8 cellular contexts compared by ENCODE assay signal in genomic region chr1:226100436-226101347, GRCh38. TPM values are rescaled to one million over a fixed set of nuclear protein-coding genes. Genes with fewer than 3 reads are reported as not detected.
DNase-seq lines count a peak whose midpoint lies in the region; ATAC-seq, FAIRE-seq and TF ChIP-seq lines count a peak whose summit lies in the region.

No MANE protein-coding gene starts in this region.

- peaks cover 35% of the 10 kb centered on the region for H3K27me3 Mint-ChIP-seq in neural crest cell (ENCODE audit: low read depth)

- H3K36me3 Mint-ChIP-seq in neural crest cell (ENCODE audit: low read depth), result no peaks in the 10 kb centered on the region

- peaks cover 25% of the 10 kb centered on the region for H3K4me1 Mint-ChIP-seq in neural crest cell

- H3K27ac Mint-ChIP-seq in neural crest cell (ENCODE audit: unreplicated experiment), result peak overlapping the region; percentile 94

- no peak for ATAC-seq in GM21737 (IDR thresholded peaks at IDR 0.05; ENCODE audit: unreplicated experiment)
- ATAC-seq in GM19455 (IDR thresholded peaks at IDR 0.05; ENCODE audit: unreplicated experiment), result no peak

- no peak overlapping the region for H3K4me3 ChIP-seq in fibroblast of mammary gland (ENCODE audit: control insufficient read depth, low read depth, low read length)

- peak overlapping the region; percentile 86 for H3K4me3 Mint-ChIP-seq in neural crest cell

- TF ChIP-seq CTCF in fibroblast of mammary gland (conservative IDR thresholded peaks at IDR 0.05; ENCODE audit: control insufficient read depth, insufficient read depth, low read depth, low read length) (no peak), neural crest cell (conservative IDR thresholded peaks at IDR 0.05) (no peak)

- H3K9me3 Mint-ChIP-seq in neural crest cell, result no peaks in the 10 kb centered on the region

- DNase-seq in DMS114 treated with DMSO at 0.1 percent for 48 hours (lab: John Stamatoyannopoulos, UW; ENCODE audit: unreplicated experiment) (peak; percentile 33), HTR-8/SVneo (ENCODE audit: insufficient read length, low spot score) (peak; percentile 51), fibroblast of mammary gland (ENCODE audit: low read depth) (peak; percentile 57), neural crest cell (ENCODE audit: low read depth, low spot score) (no peak), NCI-H1436 treated with DMSO at 0.1 percent for 48 hours (lab: John Stamatoyannopoulos, UW) (no peak)
- DNase-seq in activated T-cell treated with anti-CD3 and anti-CD28 coated beads, Interleukin-2, amount 50 U/mL, for 1 hour, result peak; percentile 49

- FAIRE-seq in HTR-8/SVneo (lab: Jason Lieb, UNC), result no peak

RNA-seq across cellular contexts. Expression of gene H3-3A, which starts 38.2 kb away (rescaled TPM):
- total RNA-seq in neural crest cell, result 991 and 1,004 TPM in 2 replicates

Comparison
In these comparisons a context has a peak if more than half of its experiments do, and no peak if none do; other contexts are left out.
1. DNase-seq: peak in DMS114 treated with DMSO at 0.1 percent for 48 hours (single experiment), HTR-8/SVneo (single experiment), activated T-cell treated with anti-CD3 and anti-CD28 coated beads, Interleukin-2, amount 50 U/mL, for 1 hour (single experiment) and fibroblast of mammary gland (single experiment); none in neural crest cell (single experiment) and NCI-H1436 treated with DMSO at 0.1 percent for 48 hours (single experiment).